8 cellular contexts compared by ENCODE assay signal in the genomic region with DNA sequence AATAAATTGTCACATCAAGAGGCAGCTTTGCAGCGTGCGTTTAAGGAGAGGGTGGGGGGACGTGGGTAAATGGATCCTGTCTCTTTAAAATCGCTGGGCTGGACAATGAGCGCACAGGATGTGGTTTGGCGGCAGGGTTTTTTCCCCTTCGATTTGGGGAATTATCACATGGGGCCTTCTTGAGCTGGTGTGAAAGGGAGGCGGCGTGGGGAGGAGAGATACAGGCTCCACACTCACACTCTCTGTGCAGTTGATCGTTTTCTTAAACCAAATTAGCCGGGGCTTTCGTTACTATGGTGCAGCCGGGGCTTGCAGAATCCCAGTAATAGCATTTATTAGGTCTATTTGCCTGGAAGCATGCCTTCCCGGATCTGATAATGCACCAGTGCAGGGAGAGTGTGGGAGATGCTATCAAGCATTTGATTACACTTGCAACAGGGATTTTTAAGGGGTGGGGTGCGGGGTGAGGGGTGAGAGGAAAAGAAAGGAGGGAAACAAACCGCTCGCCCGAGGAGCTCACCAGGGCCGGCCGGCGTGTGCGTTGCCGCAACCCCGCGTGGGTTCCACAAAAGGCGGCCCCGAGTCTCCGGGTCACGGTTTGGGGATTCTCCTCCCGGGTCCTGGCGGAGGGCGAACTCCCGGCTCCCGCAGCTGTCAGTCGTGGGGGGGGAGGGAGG. TPM values are rescaled to one million over a fixed set of nuclear protein-coding genes. Genes with fewer than 3 reads are reported as not detected.
DNase-seq lines count a peak whose midpoint lies in the region; TF ChIP-seq lines count a peak whose summit lies in the region.

No MANE protein-coding gene starts in this region.

- no peak for TF ChIP-seq EP300 in transverse colon (IDR thresholded peaks at IDR 0.05; ENCODE audit: low read depth)

- peak overlapping the region; percentile 73 for H3K4me3 Mint-ChIP-seq in Calu3 (ENCODE audit: low read depth, unreplicated experiment)
- H3K4me3 Mint-ChIP-seq in activated naive CD4-positive, alpha-beta T cell treated with anti-CD3 and anti-CD28 coated beads, Interleukin-2, amount 50 U/mL, for 24 hours = peak overlapping the region; percentile 96

- H3K4me3 ChIP-seq in SJSA1 = peak overlapping the region; percentile 94
- peak overlapping the region; percentile 59 for H3K4me3 ChIP-seq in parathyroid adenoma (ENCODE audit: low read depth, low read length)
- H3K4me3 ChIP-seq in transverse colon = peak overlapping the region; percentile 64 to 95 (median 94)

- peaks cover 27% of the 10 kb centered on the region for H3K4me1 ChIP-seq in SJSA1 (replicated peaks)
- H3K4me1 ChIP-seq in parathyroid adenoma = peaks cover 17% of the 10 kb centered on the region
- H3K4me1 ChIP-seq in transverse colon = peaks cover 6 to 52% (median 37%) of the 10 kb centered on the region in 4 donors

- intact Hi-C loops in Calu3 (cut with micrococcal nuclease; ENCODE audit: unreplicated experiment) (no loop called here), head of caudate nucleus (cut with DNase I) (no loop called here), transverse colon (cut with DNase I; ENCODE audit: low total_unique reads) (no loop called here)

- peak overlapping the region; percentile 74 for H3K4me2 ChIP-seq in parathyroid adenoma (ENCODE audit: low read length)

- no peak overlapping the region for H3K9ac ChIP-seq in parathyroid adenoma

- H3K27me3 Mint-ChIP-seq in Calu3 (ENCODE audit: unreplicated experiment) = peaks cover 12% of the 10 kb centered on the region
- no peaks in the 10 kb centered on the region for H3K27me3 Mint-ChIP-seq in activated naive CD4-positive, alpha-beta T cell treated with anti-CD3 and anti-CD28 coated beads, Interleukin-2, amount 50 U/mL, for 24 hours

- H2AFZ ChIP-seq in parathyroid adenoma = no peak overlapping the region

- TF ChIP-seq CTCF in Calu3 (IDR thresholded peaks at IDR 0.05; ENCODE audit: unreplicated experiment) = no peak
- TF ChIP-seq CTCF in GM20000 (IDR thresholded peaks at IDR 0.05; ENCODE audit: extremely low read depth, missing control alignments) = no peak
- TF ChIP-seq CTCF in parathyroid adenoma (IDR thresholded peaks at IDR 0.05) = no peak
- TF ChIP-seq CTCF in transverse colon (IDR thresholded peaks at IDR 0.05) = no peak

- H3K36me3 Mint-ChIP-seq in Calu3 (ENCODE audit: insufficient read depth, unreplicated experiment) = peaks cover 59% of the 10 kb centered on the region
- H3K36me3 Mint-ChIP-seq in activated naive CD4-positive, alpha-beta T cell treated with anti-CD3 and anti-CD28 coated beads, Interleukin-2, amount 50 U/mL, for 24 hours = no peaks in the 10 kb centered on the region

- H3K27ac ChIP-seq in SJSA1 (peak overlapping the region; percentile 67), parathyroid adenoma (peak overlapping the region; percentile 83), transverse colon (peak overlapping the region; percentile 91 to 98 (median 96))

- no TSS peak for BruUV-seq in Calu3 (replicated peaks; lab: Mats Ljungman, UMichigan)

- no peaks in the 10 kb centered on the region for H3K9me3 Mint-ChIP-seq in Calu3 (ENCODE audit: low read depth, unreplicated experiment)
- no peaks in the 10 kb centered on the region for H3K9me3 Mint-ChIP-seq in activated naive CD4-positive, alpha-beta T cell treated with anti-CD3 and anti-CD28 coated beads, Interleukin-2, amount 50 U/mL, for 24 hours

- 1% methylated on average over 35 of the region's 35 CpGs; no CpG with 5 or more reads in 1 of the 2 donors for WGBS in transverse colon (ENCODE audit: low coverage in 1 of 2), 2 donors

- TF ChIP-seq POLR2A in transverse colon (IDR thresholded peaks at IDR 0.05) = peak; percentile 21

- peaks cover 13% of the 10 kb centered on the region for H3K79me2 ChIP-seq in parathyroid adenoma

- in situ Hi-C loops in transverse colon (cut with MboI; ENCODE audit: low pct_ligation_motif_present in 1 of 4, low pct_unique_long_range_greater_than_20kb in 1 of 4, low sequenced_read_pairs in 3 of 4) = loop anchor here in 1 of 4 donors (10.0 kb wide), 1 partner anchor 51 kb away; no protein-coding TSS in a partner anchor

- DNase-seq in Calu3 (peak; percentile 59), GM20000 (ENCODE audit: low spot score) (peak; percentile 96), HUDEP-2 (lab: John Stamatoyannopoulos, UW; ENCODE audit: unreplicated experiment in 76 of 76) (peak in 75 of 76 experiments; percentile 48 to 93 (median 84)), SJSA1 (ENCODE audit: low read depth in 1 of 2, low spot score in 2 of 2) (peak; percentile 78 to 82), head of caudate nucleus (peak in 41 of 42 donors; percentile 27 to 79 (median 55)), transverse colon (peak; percentile 83)

- H3K9me3 ChIP-seq in SJSA1 (replicated peaks) (no peaks in the 10 kb centered on the region), parathyroid adenoma (ENCODE audit: control insufficient read depth, low read length) (no peaks in the 10 kb centered on the region), transverse colon (no peaks in the 10 kb centered on the region)

- peaks cover 35% of the 10 kb centered on the region for H3K4me1 Mint-ChIP-seq in Calu3 (ENCODE audit: low read depth, unreplicated experiment)
- H3K4me1 Mint-ChIP-seq in activated naive CD4-positive, alpha-beta T cell treated with anti-CD3 and anti-CD28 coated beads, Interleukin-2, amount 50 U/mL, for 24 hours = peaks cover 34% of the 10 kb centered on the region

- H3K36me3 ChIP-seq in SJSA1 (peaks cover 4% of the 10 kb centered on the region), parathyroid adenoma (ENCODE audit: control insufficient read depth, insufficient read depth, low read length) (no peaks in the 10 kb centered on the region), transverse colon (no peaks in the 10 kb centered on the region)

- H3K27me3 ChIP-seq in SJSA1 (replicated peaks) = no peaks in the 10 kb centered on the region
- no peaks in the 10 kb centered on the region for H3K27me3 ChIP-seq in parathyroid adenoma (ENCODE audit: control insufficient read depth, insufficient read depth, low read length)
- H3K27me3 ChIP-seq in transverse colon = no peaks in the 10 kb centered on the region

- H3K27ac Mint-ChIP-seq in Calu3 (ENCODE audit: unreplicated experiment) = peak overlapping the region; percentile 76
- H3K27ac Mint-ChIP-seq in activated naive CD4-positive, alpha-beta T cell treated with anti-CD3 and anti-CD28 coated beads, Interleukin-2, amount 50 U/mL, for 24 hours = peak overlapping the region; percentile 95

- CTCF ChIA-PET in Calu3 (lab: Charles Lee) = interaction anchor here (0.6 to 3.3 kb wide), 11 partner anchors 10 to 163 kb away, joined by 3 to 21 read pairs (median 6); no protein-coding TSS in a partner anchor

RNA-seq across cellular contexts. Expression of a gene that starts 58.9 kb away (rescaled TPM):
- 45.3 and 46.2 TPM in 2 replicates for total RNA-seq in Calu3 (2022)
- 11.9 and 42.7 TPM in 2 replicates for total RNA-seq in SJSA1 (2014; rRNA removed; shearing (Covaris generic))
- 100 to 1,000 TPM; 100 to 139 (median 120) TPM for total RNA-seq in transverse colon

Comparison
In these comparisons a context has a peak if more than half of its experiments do, and no peak if none do; other contexts are left out.
1. Peak in every context shown above with its lines: DNase-seq, H3K4me3 ChIP-seq and H3K27ac ChIP-seq.